ENCODE assay signal across 23 cellular contexts in genomic region chr5:92208265-92208664, GRCh38.
DNase-seq lines count a peak whose midpoint lies in the region; ATAC-seq, FAIRE-seq and TF ChIP-seq lines count a peak whose summit lies in the region.
"Had no signal": no experiment of that assay in that cellular context is flagged by ENCODE, and none has a peak within 500 bp of the region (broad histone marks: within the 10 kb centered on the region; RNA-seq: fewer than 3 reads in every experiment).

No MANE protein-coding gene starts in this region.

- H3K14ac ChIP-seq in IMR-90 (replicated peaks; ENCODE audit: low read depth, low read length): no peak overlapping the region

- DNase-seq in A549 (ENCODE audit: low read depth in 1 of 2, low spot score in 1 of 2) (no peak), IMR-90 (no peak), HuH-7 (ENCODE audit: low spot score) (no peak), NOMO-1 treated with DMSO at 0.1 percent for 48 hours (lab: John Stamatoyannopoulos, UW; ENCODE audit: unreplicated experiment) (no peak)
- no peak for DNase-seq in CD8-positive, alpha-beta T cell
- DNase-seq: 8988T; AML-193; CD4-positive, alpha-beta T cell; CD8-positive, alpha-beta memory T cell; COR-L47; DMS 273 treated with DMSO at 0.1 percent for 48 hours; DMS153; DMS53; DMS79; DND-41; EL; GF-D8 had no signal

- no peak overlapping the region for H3K18ac ChIP-seq in IMR-90 (ENCODE audit: low read depth, low read length)

- H3K4me3 Mint-ChIP-seq in CD8-positive, alpha-beta T cell: no peak overlapping the region
- H3K4me3 Mint-ChIP-seq: B cell; CD4-positive, alpha-beta T cell; CD8-positive, alpha-beta memory T cell had no signal

- H3K4me3 ChIP-seq in A549 (no peak overlapping the region), IMR-90 (ENCODE audit: insufficient read depth, low read depth, low read length) (no peak overlapping the region)
- no peak overlapping the region for H3K4me3 ChIP-seq in CD8-positive, alpha-beta T cell (ENCODE audit: low read depth, low read length)
- H3K4me3 ChIP-seq: BLaER1 treated with 17β-estradiol and CSF1 and Interleukin-3, amounts not matched to agents 10 nM and 100 nM had no signal

- H3K9me1 ChIP-seq in IMR-90 (ENCODE audit: insufficient read depth, low read length): no peaks in the 10 kb centered on the region

- no peak overlapping the region for H3K23ac ChIP-seq in IMR-90 (ENCODE audit: low read depth, low read length)

- FAIRE-seq in A549 (lab: Jason Lieb, UNC): no peak
- FAIRE-seq in G401.6 (lab: Jason Lieb, UNC): peak; percentile 60
- FAIRE-seq: GM12891, GM19239 had no signal

- H3K27ac ChIP-seq in A549 (no peak overlapping the region), IMR-90 (ENCODE audit: insufficient read depth, low read length) (no peak overlapping the region)
- no peak overlapping the region for H3K27ac ChIP-seq in CD8-positive, alpha-beta T cell (ENCODE audit: low read depth, low read length)
- H3K27ac ChIP-seq: BLaER1 treated with 17β-estradiol and CSF1 and Interleukin-3, amounts not matched to agents 10 nM and 100 nM; C4-2B had no signal

- H4K8ac ChIP-seq in IMR-90 (ENCODE audit: low read depth in 2 of 2, low read length in 2 of 2): no peak overlapping the region

- TF ChIP-seq RAD21 in A549 (conservative IDR thresholded peaks at IDR 0.05 in 1 of 2, IDR thresholded peaks at IDR 0.05 in 1 of 2) (no peak), IMR-90 (IDR thresholded peaks at IDR 0.05; ENCODE audit: low read length) (no peak)

- H3K79me1 ChIP-seq in IMR-90 (ENCODE audit: low read depth in 1 of 2, low read length in 2 of 2): no peaks in the 10 kb centered on the region

- CTCF ChIA-PET in A549 (lab: Yijun Ruan, JAX): no interaction called here
- CTCF ChIA-PET in IMR-90 (lab: Yijun Ruan, JAX): no interaction called here
- CTCF ChIA-PET in CD8-positive, alpha-beta T cell (lab: Charles Lee): no interaction called here

- POLR2A ChIA-PET in A549 (lab: Yijun Ruan, JAX): no interaction called here
- POLR2A ChIA-PET in IMR-90 (lab: Charles Lee; ENCODE audit: unreplicated experiment): no interaction called here
- POLR2A ChIA-PET in CD8-positive, alpha-beta T cell (lab: Charles Lee): no interaction called here

- H3K27me3 Mint-ChIP-seq in CD8-positive, alpha-beta T cell (ENCODE audit: low read depth): no peaks in the 10 kb centered on the region
- H3K27me3 Mint-ChIP-seq: B cell; CD4-positive, alpha-beta T cell; CD8-positive, alpha-beta memory T cell had no signal

- no peak overlapping the region for H3K4ac ChIP-seq in IMR-90 (ENCODE audit: low read depth, low read length)

- dilution Hi-C loops in IMR-90 (cut with HindIII; ENCODE audit: low sequenced_read_pairs, unreplicated experiment): no loop called here

- peaks cover 20% of the 10 kb centered on the region for H3K9me3 Mint-ChIP-seq in CD8-positive, alpha-beta T cell

- H2AK5ac ChIP-seq in IMR-90 (ENCODE audit: low read depth, low read length): no peak overlapping the region

- ATAC-seq in A549 (no peak), IMR-90 (ENCODE audit: low read depth) (no peak)
- ATAC-seq in CD8-positive, alpha-beta T cell: no peak

- no peaks in the 10 kb centered on the region for H3K4me1 ChIP-seq in A549
- no peaks in the 10 kb centered on the region for H3K4me1 ChIP-seq in IMR-90 (ENCODE audit: control insufficient read depth, insufficient read depth, low read length)
- H3K4me1 ChIP-seq in CD8-positive, alpha-beta T cell (ENCODE audit: insufficient read depth, low read length): no peaks in the 10 kb centered on the region

- no peaks in the 10 kb centered on the region for H3K36me3 Mint-ChIP-seq in CD8-positive, alpha-beta T cell
- H3K36me3 Mint-ChIP-seq: CD8-positive, alpha-beta memory T cell had no signal

- H4K20me1 ChIP-seq in IMR-90 (ENCODE audit: insufficient read depth, low read length): no peaks in the 10 kb centered on the region
- H4K20me1 ChIP-seq: BLaER1 treated with 17β-estradiol and CSF1 and Interleukin-3, amounts not matched to agents 10 nM and 100 nM had no signal

- no peaks in the 10 kb centered on the region for H3K4me1 Mint-ChIP-seq in CD8-positive, alpha-beta T cell (ENCODE audit: low read depth)
- H3K4me1 Mint-ChIP-seq: B cell; CD8-positive, alpha-beta memory T cell had no signal

- no peak overlapping the region for H2AK9ac ChIP-seq in IMR-90 (replicated peaks; ENCODE audit: low read depth, low read length, poor library complexity)

- H3K9me3 ChIP-seq in A549: 0 out of 3 replicates have a peak, but pooled peaks cover 4% of the 10 kb centered on the region
- H3K9me3 ChIP-seq in IMR-90 (ENCODE audit: control insufficient read depth, insufficient read depth, low read length): no peaks in the 10 kb centered on the region
- no peaks in the 10 kb centered on the region for H3K9me3 ChIP-seq in CD8-positive, alpha-beta T cell (ENCODE audit: low read length)

- H2BK20ac ChIP-seq in IMR-90 (ENCODE audit: low read depth, low read length): no peak overlapping the region

- no peak overlapping the region for H2BK5ac ChIP-seq in IMR-90 (ENCODE audit: low read depth, low read length, poor library complexity, severe bottlenecking)

- H3K27me3 ChIP-seq in IMR-90 (ENCODE audit: control insufficient read depth, insufficient read depth, low read length): no peaks in the 10 kb centered on the region
- H3K27me3 ChIP-seq in CD8-positive, alpha-beta T cell (ENCODE audit: insufficient read depth, low read length): no peaks in the 10 kb centered on the region
- H3K27me3 ChIP-seq: BLaER1 treated with 17β-estradiol and CSF1 and Interleukin-3, amounts not matched to agents 10 nM and 100 nM had no signal

- intact Hi-C loops in IMR-90 (cut with micrococcal nuclease): no loop called here
- intact Hi-C loops in CD8-positive, alpha-beta T cell (cut with DNase I, micrococcal nuclease): no loop called here

- no peak for TF ChIP-seq CTCF in A549 (IDR thresholded peaks at IDR 0.05)
- no peak for TF ChIP-seq CTCF in IMR-90 (conservative IDR thresholded peaks at IDR 0.05; ENCODE audit: low read depth, low read length)
- no peak for TF ChIP-seq CTCF in CD8-positive, alpha-beta T cell (IDR thresholded peaks at IDR 0.05)

- no peak for TF ChIP-seq POLR2A in A549 (IDR thresholded peaks at IDR 0.05; ENCODE audit: low read length)
- TF ChIP-seq POLR2A in IMR-90 (IDR thresholded peaks at IDR 0.05; ENCODE audit: low read depth, low read length): no peak

- H3K4me2 ChIP-seq in A549 (no peak overlapping the region), IMR-90 (ENCODE audit: low read depth, low read length) (no peak overlapping the region)
- H3K4me2 ChIP-seq: BLaER1 treated with 17β-estradiol and CSF1 and Interleukin-3, amounts not matched to agents 10 nM and 100 nM had no signal

- no TSS peak for BruUV-seq in IMR-90 (replicated peaks; lab: Mats Ljungman, UMichigan)

- no peak overlapping the region for H2BK120ac ChIP-seq in IMR-90 (ENCODE audit: low read depth, low read length)

- no peak overlapping the region for H2BK15ac ChIP-seq in IMR-90 (ENCODE audit: low read depth, low read length)

- no peaks in the 10 kb centered on the region for H3K36me3 ChIP-seq in IMR-90 (ENCODE audit: control insufficient read depth, insufficient read depth, low read length)
- no peaks in the 10 kb centered on the region for H3K36me3 ChIP-seq in CD8-positive, alpha-beta T cell (ENCODE audit: insufficient read depth, low read length)
- H3K36me3 ChIP-seq: BLaER1 treated with 17β-estradiol and CSF1 and Interleukin-3, amounts not matched to agents 10 nM and 100 nM had no signal

- in situ Hi-C loops in IMR-90 (cut with MboI; ENCODE audit: low sequenced_read_pairs): no loop called here

- 72% methylated on average over 3 of the region's 3 CpGs for WGBS in A549 (ENCODE audit: missing lambda C conversion rate)
- no CpG with 5 or more reads among the region's 3 CpGs for WGBS in IMR-90 (ENCODE audit: extremely low coverage in 2 of 2, insufficient read length in 1 of 2), 2 experiments

- H3K9ac ChIP-seq in IMR-90 (ENCODE audit: low read depth, low read length): no peak overlapping the region
- H3K9ac ChIP-seq: BLaER1 treated with 17β-estradiol and CSF1 and Interleukin-3, amounts not matched to agents 10 nM and 100 nM had no signal

- TF ChIP-seq EP300 in A549 (IDR thresholded peaks at IDR 0.05): no peak

- H3K27ac Mint-ChIP-seq in CD8-positive, alpha-beta T cell: no peak overlapping the region
- H3K27ac Mint-ChIP-seq: B cell; CD4-positive, alpha-beta T cell; CD8-positive, alpha-beta memory T cell had no signal

- no peak overlapping the region for H4K5ac ChIP-seq in IMR-90 (ENCODE audit: low read depth, low read length)

- H3K56ac ChIP-seq in IMR-90 (ENCODE audit: extremely low read depth, insufficient read depth, low read length): no peak overlapping the region

- no peak overlapping the region for H2AFZ ChIP-seq in IMR-90 (replicated peaks; ENCODE audit: low read length, poor library complexity)

- no peak overlapping the region for H4K91ac ChIP-seq in IMR-90 (ENCODE audit: insufficient read depth, low read depth, low read length)

TF ChIP-seq in A549, 52 proteins besides CTCF, POLR2A, EP300 and RAD21 (continues in another document):
- TF ChIP-seq NFE2L2 (conservative IDR thresholded peaks at IDR 0.05; ENCODE audit: low read length) (peak; percentile 70), MAFK (IDR thresholded peaks at IDR 0.05; ENCODE audit: partially characterized antibody) (peak; percentile 53), USF2 (IDR thresholded peaks at IDR 0.05) (no peak), RNF2 (IDR thresholded peaks at IDR 0.05; ENCODE audit: borderline replicate concordance, low read depth) (no peak)

TF ChIP-seq in IMR-90, 13 proteins besides CTCF, POLR2A, EP300 and RAD21:
- TF ChIP-seq MAFK (IDR thresholded peaks at IDR 0.05; ENCODE audit: low read depth, low read length) (no peak), NFE2L2 (IDR thresholded peaks at IDR 0.05; ENCODE audit: low read depth, low read length) (peak; percentile 79)
